17 cellular contexts compared by ENCODE assay signal in genomic region chr18:3722662-3723433, GRCh38.
A peak's percentile ranks its signal among the peaks of the same experiment; 100 is the strongest.
DNase-seq lines count a peak whose midpoint lies in the region; ATAC-seq, FAIRE-seq and TF ChIP-seq lines count a peak whose summit lies in the region.
"Had no signal": no experiment of that assay in that cellular context is flagged by ENCODE, and none has a peak within 500 bp of the region (broad histone marks: within the 10 kb centered on the region; RNA-seq: fewer than 3 reads in every experiment).

No MANE protein-coding gene starts in this region.

- peak overlapping the region; percentile 59 for H3K18ac ChIP-seq in IMR-90 (ENCODE audit: low read depth, low read length)
- H3K18ac ChIP-seq in H1 (ENCODE audit: extremely low read depth, low read length) = no peak overlapping the region

- H2AK5ac ChIP-seq in IMR-90 (ENCODE audit: low read depth, low read length) (no peak overlapping the region), H1 (ENCODE audit: low read depth, low read length) (no peak overlapping the region)

- no peak for TF ChIP-seq EP300 in H1 (IDR thresholded peaks at IDR 0.05; ENCODE audit: borderline replicate concordance in 1 of 2, low read depth in 2 of 2, low read length in 2 of 2)
- no peak for TF ChIP-seq EP300 in SK-N-SH (IDR thresholded peaks at IDR 0.05; ENCODE audit: borderline replicate concordance in 1 of 2, low read depth in 1 of 2, low read length in 1 of 2)

- no peaks in the 10 kb centered on the region for H3K36me3 Mint-ChIP-seq in activated CD8-positive, alpha-beta T cell treated with anti-CD3 and anti-CD28 coated beads for 36 hours (ENCODE audit: low read depth)

- in situ Hi-C loops in IMR-90 (cut with MboI; ENCODE audit: low sequenced_read_pairs) = no loop called here

- ATAC-seq in IMR-90 (ENCODE audit: low read depth) (peak; percentile 86), HG03280 (IDR thresholded peaks at IDR 0.05; ENCODE audit: unreplicated experiment) (no peak)
- no peak for ATAC-seq in activated CD8-positive, alpha-beta T cell treated with anti-CD3 and anti-CD28 coated beads for 36 hours

- no peak overlapping the region for H3K27ac Mint-ChIP-seq in activated CD8-positive, alpha-beta T cell treated with anti-CD3 and anti-CD28 coated beads for 36 hours
- H3K27ac Mint-ChIP-seq: activated T-helper 1 cell treated with anti-CD3 and anti-CD28 coated beads, Interleukin-12 subunit alpha, Interleukin-12 subunit beta, Interleukin-2, Interleukin-4 antibody, amounts not matched to agents 30 ng/mL and 10 ng/mL and 1 ng/mL, durations not matched to agents 14 hours and 24 hours and 36 hours; HFFc6 had no signal

- no peaks in the 10 kb centered on the region for H3K36me3 ChIP-seq in IMR-90 (ENCODE audit: control insufficient read depth, insufficient read depth, low read length)
- no peaks in the 10 kb centered on the region for H3K36me3 ChIP-seq in H1 (ENCODE audit: control insufficient read depth in 2 of 4, insufficient read depth in 4 of 4, low read length in 3 of 4)
- no peaks in the 10 kb centered on the region for H3K36me3 ChIP-seq in muscle layer of duodenum (ENCODE audit: control insufficient read depth in 1 of 2, insufficient read depth in 2 of 2, low read length in 2 of 2)
- no peaks in the 10 kb centered on the region for H3K36me3 ChIP-seq in SK-N-SH (replicated peaks in 1 of 2; ENCODE audit: control insufficient read depth in 1 of 2, insufficient read depth in 2 of 2, low read length in 1 of 2)
- H3K36me3 ChIP-seq: BLaER1 treated with 17β-estradiol and CSF1 and Interleukin-3, amounts not matched to agents 10 nM and 100 nM had no signal

- no peak overlapping the region for H2AK9ac ChIP-seq in IMR-90 (replicated peaks; ENCODE audit: low read depth, low read length, poor library complexity)

- H3K79me2 ChIP-seq in H1 (ENCODE audit: control insufficient read depth in 1 of 2, insufficient read depth in 2 of 2, low read length in 2 of 2) = no peaks in the 10 kb centered on the region
- no peaks in the 10 kb centered on the region for H3K79me2 ChIP-seq in SK-N-SH (ENCODE audit: insufficient read depth)

- H3K9me3 ChIP-seq in IMR-90 (ENCODE audit: control insufficient read depth, insufficient read depth, low read length) = no peaks in the 10 kb centered on the region
- no peaks in the 10 kb centered on the region for H3K9me3 ChIP-seq in H1 (ENCODE audit: insufficient read depth in 2 of 2, low read depth in 1 of 2, low read length in 1 of 2)
- no peaks in the 10 kb centered on the region for H3K9me3 ChIP-seq in muscle layer of duodenum (ENCODE audit: control insufficient read depth in 1 of 2, low read length in 2 of 2)
- H3K9me3 ChIP-seq in SK-N-SH = no peaks in the 10 kb centered on the region
- H3K9me3 ChIP-seq: BLaER1 treated with 17β-estradiol and CSF1 and Interleukin-3, amounts not matched to agents 10 nM and 100 nM had no signal

- H3K79me1 ChIP-seq in IMR-90 (ENCODE audit: low read depth in 1 of 2, low read length in 2 of 2) (no peaks in the 10 kb centered on the region), H1 (ENCODE audit: low read depth, low read length) (no peaks in the 10 kb centered on the region)

- peaks cover 2% of the 10 kb centered on the region; the same call in 1 of the 2 replicates for H3K27me3 ChIP-seq in IMR-90 (ENCODE audit: control insufficient read depth, insufficient read depth, low read length)
- H3K27me3 ChIP-seq in H1 (replicated peaks in 1 of 4; ENCODE audit: control insufficient read depth in 3 of 4, extremely low read depth in 1 of 4, insufficient read depth in 3 of 4, low read length in 3 of 4) = no peaks in the 10 kb centered on the region
- H3K27me3 ChIP-seq in muscle layer of duodenum (ENCODE audit: low read depth, low read length) = no peaks in the 10 kb centered on the region
- peaks cover 27% of the 10 kb centered on the region for H3K27me3 ChIP-seq in SK-N-SH (ENCODE audit: insufficient read depth)
- H3K27me3 ChIP-seq: BLaER1 treated with 17β-estradiol and CSF1 and Interleukin-3, amounts not matched to agents 10 nM and 100 nM had no signal

- peak overlapping the region; percentile 86; the same call in 1 of the 2 replicates for H3K27ac ChIP-seq in IMR-90 (ENCODE audit: insufficient read depth, low read length)
- H3K27ac ChIP-seq in H1 (ENCODE audit: low read depth, low read length) = no peak overlapping the region
- peak overlapping the region; percentile 61 for H3K27ac ChIP-seq in muscle layer of duodenum (ENCODE audit: low read length)
- H3K27ac ChIP-seq in SK-N-SH (ENCODE audit: low read depth in 2 of 2, low read length in 1 of 2) = no peak overlapping the region
- H3K27ac ChIP-seq: BLaER1 treated with 17β-estradiol and CSF1 and Interleukin-3, amounts not matched to agents 10 nM and 100 nM had no signal

- CTCF ChIA-PET in IMR-90 (lab: Yijun Ruan, JAX) = interaction anchor here (1.0 to 1.7 kb wide), 4 partner anchors 10 to 272 kb away, joined by 4 read pairs; no protein-coding TSS in a partner anchor
- CTCF ChIA-PET in H1 (lab: Charles Lee; ENCODE audit: partially characterized antibody) = interaction anchor here (1.0 to 3.1 kb wide), 7 partner anchors 8 to 271 kb away, joined by 3 to 7 read pairs (median 5); no protein-coding TSS in a partner anchor
- CTCF ChIA-PET in activated CD8-positive, alpha-beta T cell treated with anti-CD3 and anti-CD28 coated beads for 36 hours (lab: Charles Lee) = interaction anchor here (1.1 kb wide), 1 partner anchor 147 kb away, joined by 3 read pairs; no protein-coding TSS in a partner anchor
- CTCF ChIA-PET in SK-N-SH (lab: Yijun Ruan, JAX) = no interaction called here

- H4K91ac ChIP-seq in IMR-90 (ENCODE audit: insufficient read depth, low read depth, low read length) = peak overlapping the region; percentile 27; the same call in 1 of the 2 replicates
- no peak overlapping the region for H4K91ac ChIP-seq in H1 (replicated peaks; ENCODE audit: insufficient read length, low read length)

- no peak for TF ChIP-seq RAD21 in IMR-90 (IDR thresholded peaks at IDR 0.05; ENCODE audit: low read length)
- TF ChIP-seq RAD21 in H1 (IDR thresholded peaks at IDR 0.05 in 1 of 2, conservative IDR thresholded peaks at IDR 0.05 in 1 of 2; ENCODE audit: low read depth in 2 of 2, low read length in 2 of 2) = no peak
- TF ChIP-seq RAD21 in SK-N-SH (IDR thresholded peaks at IDR 0.05; ENCODE audit: low read length) = no peak

- H3K14ac ChIP-seq in IMR-90 (replicated peaks; ENCODE audit: low read depth, low read length) (no peak overlapping the region), H1 (ENCODE audit: insufficient read length) (no peak overlapping the region)

- H3K4me3 ChIP-seq in IMR-90 (ENCODE audit: insufficient read depth, low read depth, low read length) (no peak overlapping the region), H1 (ENCODE audit: extremely low read depth in 1 of 4, insufficient read depth in 2 of 4, low read depth in 3 of 4, low read length in 4 of 4) (no peak overlapping the region), muscle layer of duodenum (ENCODE audit: low read depth in 1 of 2, low read length in 2 of 2) (no peak overlapping the region), SK-N-SH (ENCODE audit: low read depth in 2 of 2, low read length in 1 of 2) (no peak overlapping the region)
- H3K4me3 ChIP-seq: BLaER1 treated with 17β-estradiol and CSF1 and Interleukin-3, amounts not matched to agents 10 nM and 100 nM had no signal

- POLR2A ChIA-PET in IMR-90 (lab: Charles Lee; ENCODE audit: unreplicated experiment) = interaction anchor here (0.6 kb wide), 1 partner anchor 48 kb away, joined by 3 read pairs; no protein-coding TSS in a partner anchor
- POLR2A ChIA-PET in H1 (lab: Charles Lee; ENCODE audit: partially characterized antibody) = interaction anchor here (0.6 to 1.1 kb wide), 3 partner anchors 9 to 1577 kb away, joined by 3 read pairs; no protein-coding TSS in a partner anchor
- POLR2A ChIA-PET in activated CD8-positive, alpha-beta T cell treated with anti-CD3 and anti-CD28 coated beads for 36 hours (lab: Charles Lee) = no interaction called here
- POLR2A ChIA-PET in SK-N-SH (lab: Yijun Ruan, JAX) = no interaction called here

- no peak overlapping the region for H3K4me3 Mint-ChIP-seq in activated CD8-positive, alpha-beta T cell treated with anti-CD3 and anti-CD28 coated beads for 36 hours
- H3K4me3 Mint-ChIP-seq: activated T-helper 1 cell treated with anti-CD3 and anti-CD28 coated beads, Interleukin-12 subunit alpha, Interleukin-12 subunit beta, Interleukin-2, Interleukin-4 antibody, amounts not matched to agents 30 ng/mL and 10 ng/mL and 1 ng/mL, durations not matched to agents 14 hours and 24 hours and 36 hours; HFFc6 had no signal

- no CpG with 5 or more reads among the region's 5 CpGs for WGBS in IMR-90 (ENCODE audit: extremely low coverage in 2 of 2, insufficient read length in 1 of 2), 2 experiments
- 89% methylated on average over 5 of the region's 5 CpGs; no CpG with 5 or more reads in 1 of the 2 experiments for WGBS in H1 (ENCODE audit: extremely low coverage in 1 of 2, insufficient coverage in 1 of 2, insufficient read length in 1 of 2, insufficient replicate concordance in 2 of 2, low coverage in 1 of 2, low lambda C conversion rate in 2 of 2, missing lambda C conversion rate in 1 of 2), 2 experiments
- 8% methylated on average over 5 of the region's 5 CpGs for WGBS in SK-N-SH (ENCODE audit: low lambda C conversion rate)

- H4K5ac ChIP-seq in IMR-90 (ENCODE audit: low read depth, low read length) (peak overlapping the region; percentile 59), H1 (ENCODE audit: insufficient read length, low read depth, low read length) (no peak overlapping the region)

- H2BK20ac ChIP-seq in IMR-90 (ENCODE audit: low read depth, low read length) (peak overlapping the region; percentile 44; the same call in 1 of the 2 replicates), H1 (ENCODE audit: low read length) (no peak overlapping the region)

- H3K9ac ChIP-seq in IMR-90 (ENCODE audit: low read depth, low read length) (no peak overlapping the region; the same call in 1 of the 2 replicates), H1 (replicated peaks in 1 of 4; ENCODE audit: extremely low read depth in 1 of 4, low read depth in 3 of 4, low read length in 3 of 4) (no peak overlapping the region), SK-N-SH (no peak overlapping the region)
- H3K9ac ChIP-seq: BLaER1 treated with 17β-estradiol and CSF1 and Interleukin-3, amounts not matched to agents 10 nM and 100 nM had no signal

- no peaks in the 10 kb centered on the region for H3K9me2 ChIP-seq in SK-N-SH

- H3K9me3 Mint-ChIP-seq in activated CD8-positive, alpha-beta T cell treated with anti-CD3 and anti-CD28 coated beads for 36 hours = no peaks in the 10 kb centered on the region
- H3K9me3 Mint-ChIP-seq: activated T-helper 1 cell treated with anti-CD3 and anti-CD28 coated beads, Interleukin-12 subunit alpha, Interleukin-12 subunit beta, Interleukin-2, Interleukin-4 antibody, amounts not matched to agents 30 ng/mL and 10 ng/mL and 1 ng/mL, durations not matched to agents 14 hours and 24 hours and 36 hours; HFFc6 had no signal

- FAIRE-seq in H1 (lab: Jason Lieb, UNC) = no peak
- FAIRE-seq: GM12891, TTC549 had no signal

- peak overlapping the region; percentile 63 for H3K4me2 ChIP-seq in IMR-90 (ENCODE audit: low read depth, low read length)
- H3K4me2 ChIP-seq in H1 (ENCODE audit: insufficient read depth in 1 of 2, low read depth in 2 of 2, low read length in 2 of 2) = no peak overlapping the region
- H3K4me2 ChIP-seq in SK-N-SH = no peak overlapping the region

- H3K56ac ChIP-seq in IMR-90 (ENCODE audit: extremely low read depth, insufficient read depth, low read length) = no peak overlapping the region
- no peak overlapping the region for H3K56ac ChIP-seq in H1 (replicated peaks; ENCODE audit: insufficient read length, low read depth, low read length)

- H3F3A ChIP-seq in SK-N-SH (replicated peaks; ENCODE audit: insufficient read depth) = no peaks in the 10 kb centered on the region

- H2BK5ac ChIP-seq in IMR-90 (ENCODE audit: low read depth, low read length, poor library complexity, severe bottlenecking) (peak overlapping the region; percentile 25), H1 (ENCODE audit: low read depth, low read length) (no peak overlapping the region)

- H4K8ac ChIP-seq in IMR-90 (ENCODE audit: low read depth in 2 of 2, low read length in 2 of 2) (peak overlapping the region in 1 of 2 experiments; percentile 4; a peak in 1 of 4 replicates), H1 (ENCODE audit: extremely low read depth, insufficient read depth, low read length) (no peak overlapping the region)

- H2BK15ac ChIP-seq in IMR-90 (ENCODE audit: low read depth, low read length) (no peak overlapping the region; the same call in 2 of the 3 replicates), H1 (ENCODE audit: low read length) (no peak overlapping the region)

- no peak overlapping the region for H2BK12ac ChIP-seq in H1 (ENCODE audit: low read depth, low read length)

- H4K20me1 ChIP-seq in IMR-90 (ENCODE audit: insufficient read depth, low read length) (no peaks in the 10 kb centered on the region), H1 (replicated peaks in 1 of 2; ENCODE audit: control insufficient read depth in 1 of 2, insufficient read depth in 2 of 2, low read length in 2 of 2) (no peaks in the 10 kb centered on the region), SK-N-SH (ENCODE audit: insufficient read depth) (no peaks in the 10 kb centered on the region)
- H4K20me1 ChIP-seq: BLaER1 treated with 17β-estradiol and CSF1 and Interleukin-3, amounts not matched to agents 10 nM and 100 nM had no signal

- TF ChIP-seq POLR2A in IMR-90 (IDR thresholded peaks at IDR 0.05; ENCODE audit: low read depth, low read length) = no peak
- no peak for TF ChIP-seq POLR2A in H1 (IDR thresholded peaks at IDR 0.05; ENCODE audit: control extremely low read depth in 1 of 2, low read depth in 2 of 2, low read length in 2 of 2)

- DNase-seq in COLO829 (ENCODE audit: low spot score) (peak; percentile 16), IMR-90 (peak; percentile 83), H1 (ENCODE audit: low read depth in 1 of 2, low spot score in 2 of 2) (no peak), SK-N-SH (no peak)
- DNase-seq in activated CD8-positive, alpha-beta T cell treated with anti-CD3 and anti-CD28 coated beads for 36 hours = no peak
- no peak for DNase-seq in stimulated activated CD4-positive, alpha-beta T cell treated with anti-CD3 and anti-CD28 coated beads, Interleukin-2, amount 100 ng/mL, for 24 hours
- DNase-seq: activated CD4-positive, alpha-beta T cell treated with anti-CD3 and anti-CD28 coated beads, Interleukin-2, amount 50 U/mL, for 48 hours; EL; HFFc6; mesendoderm; NCI-H2029 treated with DMSO at 0.1 percent for 48 hours had no signal

- H2BK120ac ChIP-seq in IMR-90 (ENCODE audit: low read depth, low read length) (peak overlapping the region; percentile 38), H1 (replicated peaks; ENCODE audit: low read depth, low read length) (no peak overlapping the region)

- intact Hi-C loops in IMR-90 (cut with micrococcal nuclease) = loop anchor here (2.0 kb wide), 1 partner anchor 350 kb away; no protein-coding TSS in a partner anchor
- intact Hi-C loops in activated CD8-positive, alpha-beta T cell treated with anti-CD3 and anti-CD28 coated beads for 36 hours (cut with micrococcal nuclease) = no loop called here

- H2AFZ ChIP-seq in IMR-90 (replicated peaks; ENCODE audit: low read length, poor library complexity) (no peak overlapping the region), H1 (ENCODE audit: low read length) (no peak overlapping the region), SK-N-SH (ENCODE audit: low read depth) (no peak overlapping the region)

- no peaks in the 10 kb centered on the region for H3K23me2 ChIP-seq in H1 (ENCODE audit: low read depth, low read length)

- H3K9me1 ChIP-seq in IMR-90 (ENCODE audit: insufficient read depth, low read length) = peaks cover 8% of the 10 kb centered on the region

- BruUV-seq in IMR-90 (replicated peaks; lab: Mats Ljungman, UMichigan) = no TSS peak

- peaks cover 4% of the 10 kb centered on the region for H3K27me3 Mint-ChIP-seq in activated CD8-positive, alpha-beta T cell treated with anti-CD3 and anti-CD28 coated beads for 36 hours

- no peak overlapping the region for H3K23ac ChIP-seq in IMR-90 (ENCODE audit: low read depth, low read length)
- H3K23ac ChIP-seq in H1 (ENCODE audit: insufficient read length) = no peak overlapping the region

- TF ChIP-seq CTCF in IMR-90 (conservative IDR thresholded peaks at IDR 0.05; ENCODE audit: low read depth, low read length) (no peak), H1 (IDR thresholded peaks at IDR 0.05; ENCODE audit: control extremely low read depth in 1 of 3, insufficient read depth in 1 of 3, low read depth in 1 of 3, low read length in 3 of 3) (no peak), SK-N-SH (IDR thresholded peaks at IDR 0.05) (no peak)
- TF ChIP-seq CTCF in activated CD8-positive, alpha-beta T cell treated with anti-CD3 and anti-CD28 coated beads for 36 hours (IDR thresholded peaks at IDR 0.05) = no peak

- H3K4me1 ChIP-seq in IMR-90 (ENCODE audit: control insufficient read depth, insufficient read depth, low read length) = peaks cover 14% of the 10 kb centered on the region
- H3K4me1 ChIP-seq in H1 (replicated peaks in 1 of 4; ENCODE audit: control insufficient read depth in 3 of 4, insufficient read depth in 4 of 4, low read length in 3 of 4) = peaks cover 0 to 14% (median 8%) of the 10 kb centered on the region in 4 experiments; a peak in 5 of 7 replicates
- H3K4me1 ChIP-seq in muscle layer of duodenum (ENCODE audit: control insufficient read depth in 1 of 2, insufficient read depth in 2 of 2, low read length in 2 of 2) = peaks cover 17 to 20% of the 10 kb centered on the region in 2 donors
- H3K4me1 ChIP-seq in SK-N-SH (ENCODE audit: control insufficient read depth in 1 of 2, insufficient read depth in 2 of 2, low read depth in 1 of 2, low read length in 1 of 2) = peaks cover 0 to 17% of the 10 kb centered on the region in 2 experiments; a peak in 1 of 4 replicates

- no peak overlapping the region for H3K4ac ChIP-seq in IMR-90 (ENCODE audit: low read depth, low read length)
- H3K4ac ChIP-seq in H1 (replicated peaks; ENCODE audit: insufficient read length, low read depth, low read length) = no peak overlapping the region

- H3K4me1 Mint-ChIP-seq in activated CD8-positive, alpha-beta T cell treated with anti-CD3 and anti-CD28 coated beads for 36 hours (ENCODE audit: low read depth) = no peaks in the 10 kb centered on the region

- dilution Hi-C loops in IMR-90 (cut with HindIII; ENCODE audit: low sequenced_read_pairs, unreplicated experiment) = no loop called here

Comparison
In these comparisons a context has a peak if more than half of its experiments do, and no peak if none do; other contexts are left out.
1. DNase-seq: peak in COLO829 (single experiment) and IMR-90 (single experiment); none in H1 (0 of 2), activated CD8-positive, alpha-beta T cell treated with anti-CD3 and anti-CD28 coated beads for 36 hours (single experiment), stimulated activated CD4-positive, alpha-beta T cell treated with anti-CD3 and anti-CD28 coated beads, Interleukin-2, amount 100 ng/mL, for 24 hours (0 of 2) and SK-N-SH (single experiment).
2. H3K27ac ChIP-seq: peak in IMR-90 (single experiment) and muscle layer of duodenum (single experiment); none in H1 (single experiment) and SK-N-SH (0 of 2).
3. POLR2A ChIA-PET loops: an anchor here in IMR-90 (0.6 kb wide) and H1 (0.6 to 1.1 kb wide); none called in activated CD8-positive, alpha-beta T cell treated with anti-CD3 and anti-CD28 coated beads for 36 hours and SK-N-SH.